ENCODE assay signal across 8 cellular contexts in genomic region chr12:46517579-46517962, GRCh38.
DNase-seq lines count a peak whose midpoint lies in the region; ATAC-seq and TF ChIP-seq lines count a peak whose summit lies in the region.

No MANE protein-coding gene starts in this region.

- H3K79me2 ChIP-seq in osteoblast (ENCODE audit: insufficient read depth, low read length), result no peaks in the 10 kb centered on the region

- no peak for ATAC-seq in CD4-positive, alpha-beta T cell (ENCODE audit: poor library complexity)
- peak; percentile 28 for ATAC-seq in GM19351 (IDR thresholded peaks at IDR 0.05; ENCODE audit: unreplicated experiment)
- ATAC-seq in HG03103 (IDR thresholded peaks at IDR 0.05; ENCODE audit: low read depth, unreplicated experiment), result peak; percentile 29

- H3K27ac ChIP-seq in CD4-positive, alpha-beta T cell (ENCODE audit: low read depth, low read length), result no peak overlapping the region
- no peak overlapping the region for H3K27ac ChIP-seq in osteoblast (ENCODE audit: low read depth, low read length)

- H3K36me3 Mint-ChIP-seq in CD4-positive, alpha-beta T cell (ENCODE audit: low read depth), result no peaks in the 10 kb centered on the region

- in situ Hi-C loops in ACHN (cut with HindIII; ENCODE audit: low pct_ligation_motif_present, low pct_unique_long_range_greater_than_20kb, low sequenced_read_pairs), result no loop called here

- peaks cover 46% of the 10 kb centered on the region for H3K4me1 Mint-ChIP-seq in CD4-positive, alpha-beta T cell (ENCODE audit: low read depth)

- H3K9ac ChIP-seq in adipocyte (ENCODE audit: low read length), result peak overlapping the region; percentile 73

- POLR2A ChIA-PET in CD4-positive, alpha-beta T cell (lab: Charles Lee), result no interaction called here

- no peak overlapping the region for H2AFZ ChIP-seq in osteoblast (ENCODE audit: low read length)

- no peaks in the 10 kb centered on the region for H3K27me3 Mint-ChIP-seq in CD4-positive, alpha-beta T cell

- H3K4me2 ChIP-seq in osteoblast (ENCODE audit: insufficient read depth, low read length), result no peak overlapping the region

- H3K27me3 ChIP-seq in CD4-positive, alpha-beta T cell (ENCODE audit: control insufficient read depth, insufficient read depth, low read length), result no peaks in the 10 kb centered on the region
- H3K27me3 ChIP-seq in adipocyte (replicated peaks; ENCODE audit: control insufficient read depth, insufficient read depth, low read length), result no peaks in the 10 kb centered on the region
- H3K27me3 ChIP-seq in osteoblast (ENCODE audit: insufficient read depth, low read length), result no peaks in the 10 kb centered on the region

- no peaks in the 10 kb centered on the region for H3K9me3 Mint-ChIP-seq in CD4-positive, alpha-beta T cell

- H4K20me1 ChIP-seq in osteoblast (ENCODE audit: insufficient read depth, low read length), result no peaks in the 10 kb centered on the region

- peak overlapping the region; percentile 7 for H3K27ac Mint-ChIP-seq in CD4-positive, alpha-beta T cell

- no peak overlapping the region for H3K4me3 ChIP-seq in adipocyte (ENCODE audit: low read length)
- H3K4me3 ChIP-seq in osteoblast (ENCODE audit: insufficient read depth, low read length), result no peak overlapping the region

- intact Hi-C loops in CD4-positive, alpha-beta T cell (cut with DNase I, micrococcal nuclease), result no loop called here

- no peak for DNase-seq in CD4-positive, alpha-beta T cell
- no peak for DNase-seq in adipocyte (ENCODE audit: low read depth)
- DNase-seq in NCI-H2107 treated with DMSO at 0.1 percent for 48 hours (lab: John Stamatoyannopoulos, UW; ENCODE audit: unreplicated experiment), result no peak
- DNase-seq in cortex of kidney (lab: John Stamatoyannopoulos, UW), result no peak
- no peak for DNase-seq in ACHN
- DNase-seq in osteoblast (ENCODE audit: insufficient read length, low spot score, missing footprints), result no peak

- TF ChIP-seq CTCF in CD4-positive, alpha-beta T cell (IDR thresholded peaks at IDR 0.05), result no peak
- TF ChIP-seq CTCF in osteoblast (IDR thresholded peaks at IDR 0.05; ENCODE audit: extremely low read depth, low read depth, low read length), result no peak

- H3K4me1 ChIP-seq in adipocyte (ENCODE audit: control insufficient read depth, insufficient read depth, low read length), result peaks cover 42% of the 10 kb centered on the region
- H3K4me1 ChIP-seq in osteoblast (ENCODE audit: insufficient read depth, low read length), result peaks cover 16% of the 10 kb centered on the region

- H3K36me3 ChIP-seq in adipocyte (ENCODE audit: control insufficient read depth, insufficient read depth, low read length, severe bottlenecking) (no peaks in the 10 kb centered on the region), osteoblast (ENCODE audit: insufficient read depth, low read length) (peaks cover 6% of the 10 kb centered on the region)

- CTCF ChIA-PET in CD4-positive, alpha-beta T cell (lab: Charles Lee), result no interaction called here

- H3K9me3 ChIP-seq in CD4-positive, alpha-beta T cell (ENCODE audit: control insufficient read depth, low read length), result no peaks in the 10 kb centered on the region
- peaks cover 2% of the 10 kb centered on the region for H3K9me3 ChIP-seq in adipocyte (ENCODE audit: control insufficient read depth, low read length)
- no peaks in the 10 kb centered on the region for H3K9me3 ChIP-seq in osteoblast (ENCODE audit: low read depth, low read length)

- H3K4me3 Mint-ChIP-seq in CD4-positive, alpha-beta T cell, result peak overlapping the region; percentile 31
